ENCODE assay signal across 27 cellular contexts in the genomic region with DNA sequence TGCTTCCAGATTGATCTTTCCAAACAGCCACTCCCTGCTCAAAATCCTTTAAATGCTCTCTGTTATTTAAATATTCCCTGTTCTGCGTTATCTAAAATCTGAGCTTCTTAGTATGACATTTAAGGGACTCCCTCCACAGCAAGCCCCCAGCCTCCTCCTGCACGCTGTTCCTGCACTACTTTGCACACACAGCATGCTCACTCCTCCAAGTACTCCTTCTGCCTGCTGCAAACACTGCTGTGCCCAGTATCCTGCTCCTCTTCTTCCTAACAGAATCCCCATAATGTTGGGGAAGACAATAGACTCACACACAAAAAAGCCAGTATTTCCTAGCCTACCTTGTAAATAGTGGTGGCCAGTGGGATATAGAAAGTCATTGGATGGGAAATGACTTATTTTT.
"Had no signal": no experiment of that assay in that cellular context is flagged by ENCODE, and none has a peak within 500 bp of the region (broad histone marks: within the 10 kb centered on the region; RNA-seq: fewer than 3 reads in every experiment).

No MANE protein-coding gene starts in this region.

- H3K27ac ChIP-seq: ascending aorta, brain microvascular endothelial cell, gastroesophageal sphincter, heart left ventricle, left lung, sigmoid colon, upper lobe of right lung, WERI-Rb-1 had no signal

- H3K4me1 Mint-ChIP-seq: activated CD4-positive, alpha-beta T cell treated with anti-CD3 and anti-CD28 coated beads, Interleukin-2, amount 10 ng/mL, durations not matched to agents 24 days and 14 days; activated naive CD4-positive, alpha-beta T cell treated with anti-CD3 and anti-CD28 coated beads, Interleukin-2, amount 10 ng/mL, durations not matched to agents 7 days and 5 days; activated naive CD8-positive, alpha-beta T cell treated with anti-CD3 and anti-CD28 coated beads, Interleukin-2, amount 10 ng/mL, durations not matched to agents 7 days and 5 days; stimulated activated memory B cell treated with anti-CD40 and anti-IgM and Interleukin-4, amounts not matched to agents 10 μg/mL and 1 μg/mL and 100 μg/mL, for 72 hours; stimulated activated naive CD8-positive, alpha-beta T cell treated with anti-CD3 and anti-CD28 coated beads, Interleukin-15, amount 100 ng/mL, for 72 hours had no signal

- H3K4me3 ChIP-seq: ascending aorta, gastroesophageal sphincter, left lung, sigmoid colon, upper lobe of right lung had no signal

- H3K27me3 ChIP-seq: ascending aorta, brain microvascular endothelial cell, sigmoid colon, upper lobe of right lung had no signal

- H3K9me3 ChIP-seq: ascending aorta, gastroesophageal sphincter, heart left ventricle, left lung, sigmoid colon, upper lobe of right lung had no signal

- H3K9me3 Mint-ChIP-seq: activated CD4-positive, alpha-beta memory T cell treated with anti-CD3 and anti-CD28 coated beads for 36 hours; activated CD4-positive, alpha-beta T cell treated with anti-CD3 and anti-CD28 coated beads, Interleukin-2, amount 10 ng/mL, durations not matched to agents 24 days and 14 days; activated naive CD4-positive, alpha-beta T cell treated with anti-CD3 and anti-CD28 coated beads, Interleukin-2, amount 10 ng/mL, durations not matched to agents 7 days and 5 days; activated naive CD8-positive, alpha-beta T cell treated with anti-CD3 and anti-CD28 coated beads, Interleukin-2, amount 10 ng/mL, durations not matched to agents 7 days and 5 days; stimulated activated memory B cell treated with anti-CD40 and anti-IgM and Interleukin-4, amounts not matched to agents 10 μg/mL and 1 μg/mL and 100 μg/mL, for 72 hours; stimulated activated naive CD8-positive, alpha-beta T cell treated with anti-CD3 and anti-CD28 coated beads, Interleukin-15, amount 100 ng/mL, for 72 hours; T-helper 1 cell treated with Interleukin-12 subunit alpha and Interleukin-12 subunit beta and Interleukin-4 antibody, amounts not matched to agents 30 μg/mL and 1 μg/mL, for 36 hours had no signal

- H3K27ac Mint-ChIP-seq: activated CD4-positive, alpha-beta memory T cell treated with anti-CD3 and anti-CD28 coated beads for 36 hours; activated CD4-positive, alpha-beta T cell treated with anti-CD3 and anti-CD28 coated beads, Interleukin-2, amount 10 ng/mL, durations not matched to agents 24 days and 14 days; activated naive CD4-positive, alpha-beta T cell treated with anti-CD3 and anti-CD28 coated beads, Interleukin-2, amount 10 ng/mL, durations not matched to agents 7 days and 5 days; activated naive CD8-positive, alpha-beta T cell treated with anti-CD3 and anti-CD28 coated beads, Interleukin-2, amount 10 ng/mL, durations not matched to agents 7 days and 5 days; stimulated activated memory B cell treated with anti-CD40 and anti-IgM and Interleukin-4, amounts not matched to agents 10 μg/mL and 1 μg/mL and 100 μg/mL, for 72 hours; T-helper 1 cell treated with Interleukin-12 subunit alpha and Interleukin-12 subunit beta and Interleukin-4 antibody, amounts not matched to agents 30 μg/mL and 1 μg/mL, for 36 hours had no signal

- H3K4me3 Mint-ChIP-seq: activated CD4-positive, alpha-beta memory T cell treated with anti-CD3 and anti-CD28 coated beads for 36 hours; activated CD4-positive, alpha-beta T cell treated with anti-CD3 and anti-CD28 coated beads, Interleukin-2, amount 10 ng/mL, durations not matched to agents 24 days and 14 days; activated naive CD4-positive, alpha-beta T cell treated with anti-CD3 and anti-CD28 coated beads, Interleukin-2, amount 10 ng/mL, durations not matched to agents 7 days and 5 days; activated naive CD8-positive, alpha-beta T cell treated with anti-CD3 and anti-CD28 coated beads, Interleukin-2, amount 10 ng/mL, durations not matched to agents 7 days and 5 days; stimulated activated memory B cell treated with anti-CD40 and anti-IgM and Interleukin-4, amounts not matched to agents 10 μg/mL and 1 μg/mL and 100 μg/mL, for 72 hours; stimulated activated naive CD8-positive, alpha-beta T cell treated with anti-CD3 and anti-CD28 coated beads, Interleukin-15, amount 100 ng/mL, for 72 hours; T-helper 1 cell treated with Interleukin-12 subunit alpha and Interleukin-12 subunit beta and Interleukin-4 antibody, amounts not matched to agents 30 μg/mL and 1 μg/mL, for 36 hours had no signal

- DNase-seq: activated CD4-positive, alpha-beta memory T cell treated with anti-CD3 and anti-CD28 coated beads for 36 hours; activated CD4-positive, alpha-beta T cell treated with anti-CD3 and anti-CD28 coated beads, Interleukin-2, amount 10 ng/mL, durations not matched to agents 24 days and 14 days; activated CD4-positive, CD25-positive, alpha-beta regulatory T cell treated with anti-CD3 and anti-CD28 coated beads, Interleukin-2, amount 50 U/mL, for 72 hours; activated CD8-positive, alpha-beta memory T cell treated with anti-CD3 and anti-CD28 coated beads, Interleukin-2, amount 50 U/mL, for 4 hours; activated gamma-delta T cell; activated naive CD4-positive, alpha-beta T cell treated with anti-CD3 and anti-CD28 coated beads, Interleukin-2, amount 10 ng/mL, durations not matched to agents 7 days and 5 days; activated naive CD8-positive, alpha-beta T cell treated with anti-CD3 and anti-CD28 coated beads, Interleukin-2, amount 10 ng/mL, durations not matched to agents 7 days and 5 days; activated T-cell treated with anti-CD3 and anti-CD28 coated beads, Interleukin-2, amount 50 U/mL, for 1 hour; brain microvascular endothelial cell; central memory CD4-positive, alpha-beta T cell; posterior cingulate gyrus; sigmoid colon; small intestine; stimulated activated CD4-positive, alpha-beta T cell treated with anti-CD3 and anti-CD28 coated beads, Interleukin-1b, Interleukin-23, amount 100 ng/mL, for 48 hours; stimulated activated CD4-positive, alpha-beta T cell treated with anti-CD3 and anti-CD28 coated beads, Interleukin-4, amount 100 ng/mL, for 4 hours; stimulated activated CD8-positive, alpha-beta memory T cell treated with anti-CD3 and anti-CD28 coated beads, Interleukin-4, amount 100 ng/mL, for 48 hours; stimulated activated naive CD8-positive, alpha-beta T cell treated with anti-CD3 and anti-CD28 coated beads, Interleukin-15, amount 100 ng/mL, for 72 hours; substantia nigra; T-helper 9 cell; upper lobe of right lung; WERI-Rb-1 had no signal

- H3K36me3 Mint-ChIP-seq: activated CD4-positive, alpha-beta memory T cell treated with anti-CD3 and anti-CD28 coated beads for 36 hours; activated naive CD4-positive, alpha-beta T cell treated with anti-CD3 and anti-CD28 coated beads, Interleukin-2, amount 10 ng/mL, durations not matched to agents 7 days and 5 days; activated naive CD8-positive, alpha-beta T cell treated with anti-CD3 and anti-CD28 coated beads, Interleukin-2, amount 10 ng/mL, durations not matched to agents 7 days and 5 days; stimulated activated memory B cell treated with anti-CD40 and anti-IgM and Interleukin-4, amounts not matched to agents 10 μg/mL and 1 μg/mL and 100 μg/mL, for 72 hours had no signal

- ATAC-seq: gastroesophageal sphincter; left lung; stimulated activated memory B cell treated with anti-CD40 and anti-IgM and Interleukin-4, amounts not matched to agents 10 μg/mL and 1 μg/mL and 100 μg/mL, for 72 hours; stimulated activated naive CD8-positive, alpha-beta T cell treated with anti-CD3 and anti-CD28 coated beads, Interleukin-15, amount 100 ng/mL, for 72 hours; upper lobe of right lung had no signal

- H3K27me3 Mint-ChIP-seq: activated naive CD4-positive, alpha-beta T cell treated with anti-CD3 and anti-CD28 coated beads, Interleukin-2, amount 10 ng/mL, durations not matched to agents 7 days and 5 days; stimulated activated memory B cell treated with anti-CD40 and anti-IgM and Interleukin-4, amounts not matched to agents 10 μg/mL and 1 μg/mL and 100 μg/mL, for 72 hours had no signal

- H3K36me3 ChIP-seq: ascending aorta, brain microvascular endothelial cell, gastroesophageal sphincter, heart left ventricle, left lung, sigmoid colon, upper lobe of right lung, WERI-Rb-1 had no signal

- H3K4me1 ChIP-seq: ascending aorta, gastroesophageal sphincter, left lung, sigmoid colon, upper lobe of right lung had no signal
